In the genomic region with DNA sequence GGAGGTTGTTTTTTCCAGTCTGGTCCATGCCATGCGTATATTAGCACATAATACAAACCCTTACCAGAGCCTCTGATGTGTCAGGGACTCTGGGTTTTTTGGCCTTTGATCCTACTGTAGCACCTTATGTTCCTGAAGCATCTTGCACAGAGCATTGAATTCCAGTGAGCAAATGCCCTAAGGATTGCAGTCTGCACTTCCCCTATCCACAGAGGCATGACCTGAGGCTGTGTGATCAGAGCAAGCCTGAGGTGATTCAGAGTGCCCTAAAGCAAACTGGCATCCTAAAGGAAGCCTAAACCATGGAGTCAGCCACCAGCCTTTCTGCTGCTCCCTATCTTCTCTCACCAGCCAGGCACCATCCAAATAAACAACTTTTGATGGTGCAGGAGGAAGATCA, we compare ENCODE assay signal across 3 cellular contexts.
TF ChIP-seq lines count a peak whose summit lies in the region.

No MANE protein-coding gene starts in this region.

TF ChIP-seq in A549, 52 proteins besides CTCF, POLR2A, EP300 and RAD21 (continued from another document):
- TF ChIP-seq, protein P1, sequence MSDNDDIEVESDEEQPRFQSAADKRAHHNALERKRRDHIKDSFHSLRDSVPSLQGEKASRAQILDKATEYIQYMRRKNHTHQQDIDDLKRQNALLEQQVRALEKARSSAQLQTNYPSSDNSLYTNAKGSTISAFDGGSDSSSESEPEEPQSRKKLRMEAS (IDR thresholded peaks at IDR 0.05), result peak; percentile 36
- TF ChIP-seq JUN (IDR thresholded peaks at IDR 0.05) (peak in 1 of 2 experiments; percentile 46; a peak in 1 of 5 replicates), JUNB (IDR thresholded peaks at IDR 0.05) (peak; percentile 70), SMC3 (IDR thresholded peaks at IDR 0.05) (no peak), GATA3 (IDR thresholded peaks at IDR 0.05; ENCODE audit: borderline replicate concordance) (peak; percentile 49; the same call in 1 of the 2 replicates), CEBPB (IDR thresholded peaks at IDR 0.05) (peak in 1 of 2 experiments; percentile 47; a peak in 2 of 4 replicates)
- TF ChIP-seq, protein P2, sequence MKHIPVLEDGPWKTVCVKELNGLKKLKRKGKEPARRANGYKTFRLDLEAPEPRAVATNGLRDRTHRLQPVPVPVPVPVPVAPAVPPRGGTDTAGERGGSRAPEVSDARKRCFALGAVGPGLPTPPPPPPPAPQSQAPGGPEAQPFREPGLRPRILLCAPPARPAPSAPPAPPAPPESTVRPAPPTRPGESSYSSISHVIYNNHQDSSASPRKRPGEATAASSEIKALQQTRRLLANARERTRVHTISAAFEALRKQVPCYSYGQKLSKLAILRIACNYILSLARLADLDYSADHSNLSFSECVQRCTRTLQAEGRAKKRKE (CRISPR knock-in tag; IDR thresholded peaks at IDR 0.05; ENCODE audit: low read depth), result no peak

TF ChIP-seq in HCT116, 20 proteins besides CTCF, POLR2A, EP300 and RAD21 (continued from another document):
- TF ChIP-seq CEBPB (IDR thresholded peaks at IDR 0.05; ENCODE audit: low read depth) (no peak), JUND (IDR thresholded peaks at IDR 0.05) (peak; percentile 30; the same call in 1 of the 2 replicates), SP1 (IDR thresholded peaks at IDR 0.05; ENCODE audit: low read depth) (peak; percentile 60; the same call in 1 of the 2 replicates)
- TF ChIP-seq, protein P1 (IDR thresholded peaks at IDR 0.05), result peak; percentile 23; the same call in 1 of the 2 replicates

TF ChIP-seq in SK-N-SH treated with all-trans-retinoic acid at 6 μM for 48 hours, 23 proteins besides CTCF, POLR2A, EP300 and RAD21 (continued from another document):
- TF ChIP-seq ZFP3 (CRISPR knock-in tag; IDR thresholded peaks at IDR 0.05), result no peak
- no peak for TF ChIP-seq ZNF565 (CRISPR knock-in tag; conservative IDR thresholded peaks at IDR 0.05; ENCODE audit: low read depth)
- no peak for TF ChIP-seq OSR1 (CRISPR knock-in tag; IDR thresholded peaks at IDR 0.05)
- TF ChIP-seq ZFP30 (CRISPR knock-in tag; IDR thresholded peaks at IDR 0.05), result no peak
- TF ChIP-seq, protein P3, sequence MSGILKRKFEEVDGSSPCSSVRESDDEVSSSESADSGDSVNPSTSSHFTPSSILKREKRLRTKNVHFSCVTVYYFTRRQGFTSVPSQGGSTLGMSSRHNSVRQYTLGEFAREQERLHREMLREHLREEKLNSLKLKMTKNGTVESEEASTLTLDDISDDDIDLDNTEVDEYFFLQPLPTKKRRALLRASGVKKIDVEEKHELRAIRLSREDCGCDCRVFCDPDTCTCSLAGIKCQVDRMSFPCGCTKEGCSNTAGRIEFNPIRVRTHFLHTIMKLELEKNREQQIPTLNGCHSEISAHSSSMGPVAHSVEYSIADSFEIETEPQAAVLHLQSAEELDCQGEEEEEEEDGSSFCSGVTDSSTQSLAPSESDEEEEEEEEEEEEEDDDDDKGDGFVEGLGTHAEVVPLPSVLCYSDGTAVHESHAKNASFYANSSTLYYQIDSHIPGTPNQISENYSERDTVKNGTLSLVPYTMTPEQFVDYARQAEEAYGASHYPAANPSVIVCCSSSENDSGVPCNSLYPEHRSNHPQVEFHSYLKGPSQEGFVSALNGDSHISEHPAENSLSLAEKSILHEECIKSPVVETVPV (CRISPR knock-in tag; IDR thresholded peaks at IDR 0.05), result no peak
- TF ChIP-seq ZC3H10 (CRISPR knock-in tag; IDR thresholded peaks at IDR 0.05), result no peak
- no peak for TF ChIP-seq GLIS3 (CRISPR knock-in tag; IDR thresholded peaks at IDR 0.05)
- no peak for TF ChIP-seq SNAI2 (CRISPR knock-in tag; IDR thresholded peaks at IDR 0.05)
- no peak for TF ChIP-seq BACH2 (CRISPR knock-in tag; IDR thresholded peaks at IDR 0.05; ENCODE audit: borderline replicate concordance)
- TF ChIP-seq, protein P4, sequence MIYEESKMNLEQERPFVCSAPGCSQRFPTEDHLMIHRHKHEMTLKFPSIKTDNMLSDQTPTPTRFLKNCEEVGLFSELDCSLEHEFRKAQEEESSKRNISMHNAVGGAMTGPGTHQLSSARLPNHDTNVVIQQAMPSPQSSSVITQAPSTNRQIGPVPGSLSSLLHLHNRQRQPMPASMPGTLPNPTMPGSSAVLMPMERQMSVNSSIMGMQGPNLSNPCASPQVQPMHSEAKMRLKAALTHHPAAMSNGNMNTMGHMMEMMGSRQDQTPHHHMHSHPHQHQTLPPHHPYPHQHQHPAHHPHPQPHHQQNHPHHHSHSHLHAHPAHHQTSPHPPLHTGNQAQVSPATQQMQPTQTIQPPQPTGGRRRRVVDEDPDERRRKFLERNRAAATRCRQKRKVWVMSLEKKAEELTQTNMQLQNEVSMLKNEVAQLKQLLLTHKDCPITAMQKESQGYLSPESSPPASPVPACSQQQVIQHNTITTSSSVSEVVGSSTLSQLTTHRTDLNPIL (CRISPR knock-in tag; IDR thresholded peaks at IDR 0.05; ENCODE audit: low read depth), result no peak
- TF ChIP-seq ZNF8 (CRISPR knock-in tag; IDR thresholded peaks at IDR 0.05), result no peak
- no peak for TF ChIP-seq ZNF70 (CRISPR knock-in tag; IDR thresholded peaks at IDR 0.05)
- TF ChIP-seq ARNTL (CRISPR knock-in tag; IDR thresholded peaks at IDR 0.05; ENCODE audit: borderline replicate concordance, low read depth), result no peak
- no peak for TF ChIP-seq CSDC2 (CRISPR knock-in tag; IDR thresholded peaks at IDR 0.05)
- no peak for TF ChIP-seq TOX (CRISPR knock-in tag; IDR thresholded peaks at IDR 0.05; ENCODE audit: borderline replicate concordance)
